In the genomic region with DNA sequence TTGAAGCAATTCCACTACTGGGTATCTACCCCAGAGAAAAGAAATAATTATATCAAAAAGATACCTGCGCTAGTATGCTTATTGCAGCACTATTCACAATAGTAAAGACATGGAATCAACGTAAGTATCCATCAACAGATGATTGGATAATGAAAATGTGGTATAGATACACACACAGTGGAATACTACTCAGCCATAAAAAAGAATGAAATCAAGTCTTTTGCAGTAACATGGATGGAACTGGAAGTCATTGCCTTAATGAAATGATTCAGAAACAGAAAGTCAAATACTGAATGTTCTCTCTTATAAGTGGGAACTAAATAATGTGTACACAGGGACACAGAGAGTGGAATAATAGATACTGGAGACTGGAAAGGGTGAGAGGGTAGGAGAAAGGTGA, we compare ENCODE assay signal across 34 cellular contexts.
"Had no signal": no experiment of that assay in that cellular context is flagged by ENCODE, and none has a peak within 500 bp of the region (broad histone marks: within the 10 kb centered on the region; RNA-seq: fewer than 3 reads in every experiment).

No MANE protein-coding gene starts in this region.

- DNase-seq: activated effector memory CD4-positive, alpha-beta T cell treated with anti-CD3 and anti-CD28 coated beads, Interleukin-2, amount 50 U/mL, for 16 hours; activated effector memory CD4-positive, alpha-beta T cell treated with Interleukin-2 at 50 U/mL for 16 hours; activated gamma-delta T cell; activated gamma-delta T cell treated with Interleukin-2 at 50 U/mL for 16 hours; activated naive CD4-positive, alpha-beta T cell; activated naive CD4-positive, alpha-beta T cell treated with anti-CD3 and anti-CD28 coated beads for 36 hours; activated naive CD4-positive, alpha-beta T cell treated with anti-CD3 and anti-CD28 coated beads, Interleukin-2, amount 10 ng/mL, durations not matched to agents 7 days and 5 days; activated naive CD4-positive, alpha-beta T cell treated with anti-CD3 and anti-CD28 coated beads, Interleukin-2, amount 50 U/mL, for 16 hours; activated naive CD4-positive, alpha-beta T cell treated with Interleukin-2 at 50 U/mL for 16 hours; activated naive CD8-positive, alpha-beta T cell treated with anti-CD3 and anti-CD28 coated beads for 36 hours; activated naive CD8-positive, alpha-beta T cell treated with anti-CD3 and anti-CD28 coated beads, Interleukin-2, amount 10 ng/mL, durations not matched to agents 7 days and 5 days; activated naive CD8-positive, alpha-beta T cell treated with anti-CD3 and anti-CD28 coated beads, Interleukin-2, amount 50 U/mL, for 24 hours; activated T-cell treated with anti-CD3 and anti-CD28 coated beads, Interleukin-2, amount 50 U/mL, for 1 hour; activated T-cell treated with anti-CD3 and anti-CD28 coated beads, Interleukin-2, amount 50 U/mL, for 24 hours; activated T-cell treated with anti-CD3 and anti-CD28 coated beads, Interleukin-2, amount 50 U/mL, for 4 hours; activated T-cell treated with anti-CD3 and anti-CD28 coated beads, Interleukin-2, amount 50 U/mL, for 48 hours; activated T-cell treated with anti-CD3 and anti-CD28 coated beads, Interleukin-2, amount 50 U/mL, for 72 hours; adrenal gland; amniotic stem cell; amygdala; anterior cingulate cortex; aorta; body of pancreas; brain microvascular endothelial cell; caudate nucleus; central memory CD4-positive, alpha-beta T cell; cerebellar nuclear complex had no signal

- H3K27me3 ChIP-seq: adrenal gland, ascending aorta, body of pancreas, brain microvascular endothelial cell, breast epithelium, cardiac muscle cell had no signal

- ATAC-seq: activated naive CD4-positive, alpha-beta T cell treated with anti-CD3 and anti-CD28 coated beads, Interleukin-2, amount 50 U/mL, for 72 hours; activated naive CD8-positive, alpha-beta T cell treated with anti-CD3 and anti-CD28 coated beads, Interleukin-2, amount 50 U/mL, for 24 hours; activated T-cell treated with anti-CD3 and anti-CD28 coated beads, Interleukin-2, amount 50 U/mL, for 4 hours; activated T-cell treated with anti-CD3 and anti-CD28 coated beads, Interleukin-2, amount 50 U/mL, for 72 hours; activated T-helper 17 cell treated with anti-CD3 and anti-CD28 coated beads, Interleukin-2, amount 50 U/mL, for 72 hours; body of pancreas had no signal

- H3K4me3 ChIP-seq: adrenal gland, ascending aorta, body of pancreas, breast epithelium, cardiac muscle cell had no signal

- H3K36me3 ChIP-seq: adrenal gland, ascending aorta, brain microvascular endothelial cell, breast epithelium, cardiac muscle cell had no signal

- H3K9me3 ChIP-seq: adrenal gland, ascending aorta, body of pancreas, breast epithelium had no signal

- H3K27ac ChIP-seq: adrenal gland, ascending aorta, body of pancreas, brain microvascular endothelial cell, breast epithelium, cardiac muscle cell had no signal

- H3K4me1 ChIP-seq: adrenal gland, ascending aorta, body of pancreas, breast epithelium had no signal

- FAIRE-seq: astrocyte, bronchial epithelial cell had no signal
